In genomic region chr1:194297100-194297499, GRCh38 we compare ENCODE assay signal across 27 cellular contexts.
"Had no signal": no experiment of that assay in that cellular context is flagged by ENCODE, and none has a peak within 500 bp of the region (broad histone marks: within the 10 kb centered on the region; RNA-seq: fewer than 3 reads in every experiment).

No MANE protein-coding gene starts in this region.

- H3K27me3 ChIP-seq: ascending aorta, breast epithelium, cardiac muscle cell, colonic mucosa, esophagus squamous epithelium, gastroesophageal sphincter, heart right ventricle, hepatocyte had no signal

- H3K4me1 ChIP-seq: ascending aorta, breast epithelium, colonic mucosa, esophagus squamous epithelium, gastroesophageal sphincter, heart right ventricle had no signal

- H3K4me3 Mint-ChIP-seq: activated naive CD4-positive, alpha-beta T cell treated with anti-CD3 and anti-CD28 coated beads, Interleukin-2, amount 10 ng/mL, durations not matched to agents 7 days and 5 days; activated naive CD8-positive, alpha-beta T cell treated with anti-CD3 and anti-CD28 coated beads, Interleukin-2, amount 10 ng/mL, durations not matched to agents 7 days and 5 days; activated T-helper 17 cell treated with anti-CD3 and anti-CD28 coated beads, Interleukin-2, amount 50 U/mL, for 72 hours; brain had no signal

- H3K4me1 Mint-ChIP-seq: activated T-helper 17 cell treated with anti-CD3 and anti-CD28 coated beads, Interleukin-2, amount 50 U/mL, for 72 hours; brain had no signal

- H3K27ac Mint-ChIP-seq: activated naive CD4-positive, alpha-beta T cell treated with anti-CD3 and anti-CD28 coated beads, Interleukin-2, amount 10 ng/mL, durations not matched to agents 7 days and 5 days; activated naive CD8-positive, alpha-beta T cell treated with anti-CD3 and anti-CD28 coated beads, Interleukin-2, amount 10 ng/mL, durations not matched to agents 7 days and 5 days; activated T-helper 17 cell treated with anti-CD3 and anti-CD28 coated beads, Interleukin-2, amount 50 U/mL, for 72 hours; brain had no signal

- H3K4me3 ChIP-seq: ascending aorta, breast epithelium, cardiac muscle cell, colonic mucosa, esophagus squamous epithelium, gastroesophageal sphincter, heart right ventricle, hepatocyte had no signal

- H3K9me3 ChIP-seq: ascending aorta, breast epithelium, colonic mucosa, esophagus squamous epithelium, gastroesophageal sphincter, heart right ventricle had no signal

- H2AFZ ChIP-seq: hepatocyte had no signal

- DNase-seq: activated CD4-positive, alpha-beta T cell treated with anti-CD3 and anti-CD28 coated beads for 4 hours; activated CD4-positive, alpha-beta T cell treated with anti-CD3 and anti-CD28 coated beads, Interleukin-2, amount 50 U/mL, for 1 hour; activated CD4-positive, alpha-beta T cell treated with anti-CD3 and anti-CD28 coated beads, Interleukin-2, amount 50 U/mL, for 48 hours; activated CD4-positive, CD25-positive, alpha-beta regulatory T cell; activated CD4-positive, CD25-positive, alpha-beta regulatory T cell treated with anti-CD3 and anti-CD28 coated beads, Interleukin-2, amount 50 U/mL, for 72 hours; activated CD8-positive, alpha-beta memory T cell treated with anti-CD3 and anti-CD28 coated beads, Interleukin-2, amount 50 U/mL, for 48 hours; activated effector memory CD4-positive, alpha-beta T cell treated with Interleukin-2 at 50 U/mL for 16 hours; activated gamma-delta T cell treated with Interleukin-2 at 50 U/mL for 16 hours; activated naive CD4-positive, alpha-beta T cell treated with anti-CD3 and anti-CD28 coated beads, Interleukin-2, amount 10 ng/mL, durations not matched to agents 7 days and 5 days; activated naive CD8-positive, alpha-beta T cell treated with anti-CD3 and anti-CD28 coated beads, Interleukin-2, amount 10 ng/mL, durations not matched to agents 7 days and 5 days; central memory CD4-positive, alpha-beta T cell; cerebellar nuclear complex; colonic mucosa; effector CD8-positive, alpha-beta T cell; esophagus squamous epithelium; foreskin melanocyte; heart right ventricle; T-helper 2 cell had no signal

- H3K27me3 Mint-ChIP-seq: activated naive CD4-positive, alpha-beta T cell treated with anti-CD3 and anti-CD28 coated beads, Interleukin-2, amount 10 ng/mL, durations not matched to agents 7 days and 5 days; activated naive CD8-positive, alpha-beta T cell treated with anti-CD3 and anti-CD28 coated beads, Interleukin-2, amount 10 ng/mL, durations not matched to agents 7 days and 5 days; activated T-helper 17 cell treated with anti-CD3 and anti-CD28 coated beads, Interleukin-2, amount 50 U/mL, for 72 hours; brain had no signal

- H3K36me3 Mint-ChIP-seq: activated naive CD4-positive, alpha-beta T cell treated with anti-CD3 and anti-CD28 coated beads, Interleukin-2, amount 10 ng/mL, durations not matched to agents 7 days and 5 days; activated naive CD4-positive, alpha-beta T cell treated with anti-CD3 and anti-CD28 coated beads, Interleukin-2, amount 50 U/mL, for 72 hours; brain had no signal

- H3K27ac ChIP-seq: ascending aorta, breast epithelium, cardiac muscle cell, colonic mucosa, epithelial cell of prostate, esophagus squamous epithelium, gastroesophageal sphincter, heart right ventricle, hepatocyte had no signal

- ATAC-seq: gastroesophageal sphincter, heart right ventricle had no signal

- H3K36me3 ChIP-seq: ascending aorta, breast epithelium, cardiac muscle cell, colonic mucosa, esophagus squamous epithelium, gastroesophageal sphincter, heart right ventricle had no signal

- H3K9me3 Mint-ChIP-seq: activated naive CD4-positive, alpha-beta T cell treated with anti-CD3 and anti-CD28 coated beads, Interleukin-2, amount 10 ng/mL, durations not matched to agents 7 days and 5 days; activated naive CD4-positive, alpha-beta T cell treated with anti-CD3 and anti-CD28 coated beads, Interleukin-2, amount 50 U/mL, for 72 hours; activated T-helper 17 cell treated with anti-CD3 and anti-CD28 coated beads, Interleukin-2, amount 50 U/mL, for 72 hours; brain had no signal

- H3K4me2 ChIP-seq: hepatocyte had no signal
